ENCODE assay signal across 1 cellular context in the genomic region with DNA sequence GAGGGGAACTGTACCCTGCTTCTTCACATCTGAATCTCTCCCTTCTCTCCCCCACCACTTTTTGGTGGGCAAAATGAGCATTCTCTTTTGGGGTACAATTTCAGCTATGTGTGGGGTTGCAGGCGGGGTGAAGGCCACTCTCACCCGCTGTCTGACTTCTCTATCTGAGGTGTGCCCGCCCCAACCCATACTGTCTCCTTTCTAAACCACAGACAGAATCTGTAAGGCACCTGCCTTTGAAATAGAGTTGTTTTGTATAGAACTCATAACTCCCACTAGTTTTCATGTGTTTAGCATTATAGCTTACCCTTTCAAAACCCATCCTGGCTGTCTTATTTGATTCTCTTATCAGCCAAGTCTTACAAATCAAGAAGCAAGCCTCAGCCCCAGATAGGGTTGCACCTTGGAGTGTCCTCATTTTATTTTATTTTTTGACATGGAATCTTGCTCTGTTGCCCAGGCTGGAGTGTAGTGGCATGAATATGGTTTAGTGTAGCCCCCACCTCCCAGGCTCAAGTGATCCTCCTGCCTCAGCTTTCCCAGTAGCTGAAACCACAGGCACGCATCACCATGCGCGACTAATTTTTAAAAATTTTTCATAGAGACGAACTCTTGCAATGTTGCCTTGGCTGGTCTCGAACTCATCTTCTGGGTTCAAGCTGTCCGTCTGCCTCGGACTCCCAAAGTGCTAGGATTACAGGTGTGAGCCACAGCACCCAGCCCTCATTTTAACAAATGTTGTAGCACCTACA.
TF ChIP-seq lines count a peak whose summit lies in the region.

No MANE protein-coding gene starts in this region.

TF ChIP-seq in GM23338, 12 proteins besides CTCF, POLR2A, EP300 and RAD21 (continued from another document):
- no peak for TF ChIP-seq ZNF462 (CRISPR knock-in tag; IDR thresholded peaks at IDR 0.05)
- no peak for TF ChIP-seq REST (IDR thresholded peaks at IDR 0.05; ENCODE audit: unreplicated experiment)
